24 cellular contexts compared by ENCODE assay signal in the genomic region with DNA sequence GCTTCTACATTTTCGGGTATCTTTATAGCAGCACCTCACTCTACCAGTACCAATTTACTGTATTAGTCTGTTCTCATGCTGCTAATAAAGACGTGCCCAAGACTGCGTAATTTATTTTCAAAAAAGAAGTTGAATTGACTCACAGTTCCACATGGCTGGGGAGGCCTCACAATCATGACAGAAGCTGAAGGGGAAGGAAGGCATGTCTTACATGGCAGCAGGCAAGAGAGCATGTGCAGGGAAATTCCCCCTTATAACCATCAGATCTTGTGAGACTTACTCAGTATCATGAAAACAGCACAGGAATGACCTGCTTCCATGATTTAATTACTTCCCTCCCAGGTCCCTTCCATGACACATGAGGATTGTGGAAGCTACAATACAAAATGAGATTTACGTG.
"Had no signal": no experiment of that assay in that cellular context is flagged by ENCODE, and none has a peak within 500 bp of the region (broad histone marks: within the 10 kb centered on the region; RNA-seq: fewer than 3 reads in every experiment).

No MANE protein-coding gene starts in this region.

- H3K4me1 ChIP-seq: foreskin keratinocyte, gastroesophageal sphincter, prostate gland, spleen, stomach, thyroid gland had no signal

- H3K4me3 Mint-ChIP-seq: naive thymus-derived CD8-positive, alpha-beta T cell; nephron progenitor cell had no signal

- H3K27me3 ChIP-seq: foreskin keratinocyte, gastroesophageal sphincter, spleen, stomach, thyroid gland had no signal

- H3K9me3 ChIP-seq: gastroesophageal sphincter, prostate gland, stomach, thyroid gland had no signal

- H3K4me3 ChIP-seq: dorsolateral prefrontal cortex, gastroesophageal sphincter, lung, prostate gland, skin epidermis, spleen, stomach, thyroid gland had no signal

- H3K36me3 ChIP-seq: gastroesophageal sphincter, prostate gland, spleen, stomach, thyroid gland had no signal

- H3K9me3 Mint-ChIP-seq: naive thymus-derived CD8-positive, alpha-beta T cell had no signal

- ATAC-seq: esophagus mucosa; foreskin keratinocyte; gastroesophageal sphincter; left lobe of liver; naive thymus-derived CD8-positive, alpha-beta T cell; right cardiac atrium had no signal

- DNase-seq: caudate nucleus; cerebellar nuclear complex; dorsolateral prefrontal cortex; effector CD4-positive, alpha-beta T cell; foreskin keratinocyte; hypothalamus; mesendoderm; midbrain; naive thymus-derived CD8-positive, alpha-beta T cell; nephron progenitor cell; nucleus accumbens; right cardiac atrium; spleen; stimulated activated CD4-positive, alpha-beta T cell treated with anti-CD3 and anti-CD28 coated beads, Interleukin-4, amount 100 ng/mL, for 4 hours; stimulated activated naive CD4-positive, alpha-beta T cell; stomach; thyroid gland; trophoblast cell had no signal

- H3K27ac Mint-ChIP-seq: naive thymus-derived CD8-positive, alpha-beta T cell; nephron progenitor cell had no signal

- H3K27ac ChIP-seq: dorsolateral prefrontal cortex, foreskin keratinocyte, gastroesophageal sphincter, prostate gland, skin epidermis, stomach, thyroid gland had no signal
